1 cellular context compared by ENCODE assay signal in the genomic region with DNA sequence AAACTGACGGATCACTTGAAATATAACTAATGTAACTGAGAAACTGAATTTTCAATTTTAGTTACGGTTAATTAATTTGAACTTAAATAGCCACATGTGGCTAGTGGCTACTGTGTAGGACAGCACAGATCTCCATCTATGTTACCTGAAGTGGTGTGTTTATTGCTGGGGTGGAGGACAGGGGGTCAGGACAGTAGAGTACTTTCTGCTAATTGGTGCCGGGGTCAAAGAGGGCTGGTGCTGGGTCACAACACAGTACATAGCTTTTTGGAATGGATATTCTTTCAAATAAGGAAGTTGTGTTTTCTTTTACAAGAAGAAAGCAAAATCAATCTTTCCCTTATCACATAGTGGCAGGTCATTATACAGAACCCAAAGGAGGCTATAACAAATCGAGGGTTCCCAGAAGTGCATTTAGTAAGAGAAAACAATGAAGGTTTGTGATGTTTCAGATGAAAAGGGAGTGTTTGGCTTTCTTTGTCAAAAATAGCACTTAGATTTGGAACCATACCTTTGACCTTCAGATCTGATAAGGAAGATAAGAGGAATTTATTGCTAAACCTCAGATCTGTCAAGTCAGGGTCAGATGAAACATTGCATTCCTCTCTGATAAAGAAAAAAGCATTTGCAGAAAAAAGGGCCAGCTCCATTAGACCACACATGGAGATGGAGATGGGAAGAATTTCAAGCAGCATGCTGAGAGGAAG.
TF ChIP-seq lines count a peak whose summit lies in the region.

No MANE protein-coding gene starts in this region.

TF ChIP-seq in HepG2, 621 proteins besides CTCF, POLR2A, EP300 and RAD21 (continued from another document and continues in another):
- TF ChIP-seq MTA1 (CRISPR knock-in tag; IDR thresholded peaks at IDR 0.05; ENCODE audit: borderline replicate concordance): no peak
- no peak for TF ChIP-seq TBX2 (CRISPR knock-in tag; IDR thresholded peaks at IDR 0.05; ENCODE audit: borderline replicate concordance)
- no peak for TF ChIP-seq ZNF747 (CRISPR knock-in tag; IDR thresholded peaks at IDR 0.05; ENCODE audit: borderline replicate concordance)
- TF ChIP-seq, protein P1, sequence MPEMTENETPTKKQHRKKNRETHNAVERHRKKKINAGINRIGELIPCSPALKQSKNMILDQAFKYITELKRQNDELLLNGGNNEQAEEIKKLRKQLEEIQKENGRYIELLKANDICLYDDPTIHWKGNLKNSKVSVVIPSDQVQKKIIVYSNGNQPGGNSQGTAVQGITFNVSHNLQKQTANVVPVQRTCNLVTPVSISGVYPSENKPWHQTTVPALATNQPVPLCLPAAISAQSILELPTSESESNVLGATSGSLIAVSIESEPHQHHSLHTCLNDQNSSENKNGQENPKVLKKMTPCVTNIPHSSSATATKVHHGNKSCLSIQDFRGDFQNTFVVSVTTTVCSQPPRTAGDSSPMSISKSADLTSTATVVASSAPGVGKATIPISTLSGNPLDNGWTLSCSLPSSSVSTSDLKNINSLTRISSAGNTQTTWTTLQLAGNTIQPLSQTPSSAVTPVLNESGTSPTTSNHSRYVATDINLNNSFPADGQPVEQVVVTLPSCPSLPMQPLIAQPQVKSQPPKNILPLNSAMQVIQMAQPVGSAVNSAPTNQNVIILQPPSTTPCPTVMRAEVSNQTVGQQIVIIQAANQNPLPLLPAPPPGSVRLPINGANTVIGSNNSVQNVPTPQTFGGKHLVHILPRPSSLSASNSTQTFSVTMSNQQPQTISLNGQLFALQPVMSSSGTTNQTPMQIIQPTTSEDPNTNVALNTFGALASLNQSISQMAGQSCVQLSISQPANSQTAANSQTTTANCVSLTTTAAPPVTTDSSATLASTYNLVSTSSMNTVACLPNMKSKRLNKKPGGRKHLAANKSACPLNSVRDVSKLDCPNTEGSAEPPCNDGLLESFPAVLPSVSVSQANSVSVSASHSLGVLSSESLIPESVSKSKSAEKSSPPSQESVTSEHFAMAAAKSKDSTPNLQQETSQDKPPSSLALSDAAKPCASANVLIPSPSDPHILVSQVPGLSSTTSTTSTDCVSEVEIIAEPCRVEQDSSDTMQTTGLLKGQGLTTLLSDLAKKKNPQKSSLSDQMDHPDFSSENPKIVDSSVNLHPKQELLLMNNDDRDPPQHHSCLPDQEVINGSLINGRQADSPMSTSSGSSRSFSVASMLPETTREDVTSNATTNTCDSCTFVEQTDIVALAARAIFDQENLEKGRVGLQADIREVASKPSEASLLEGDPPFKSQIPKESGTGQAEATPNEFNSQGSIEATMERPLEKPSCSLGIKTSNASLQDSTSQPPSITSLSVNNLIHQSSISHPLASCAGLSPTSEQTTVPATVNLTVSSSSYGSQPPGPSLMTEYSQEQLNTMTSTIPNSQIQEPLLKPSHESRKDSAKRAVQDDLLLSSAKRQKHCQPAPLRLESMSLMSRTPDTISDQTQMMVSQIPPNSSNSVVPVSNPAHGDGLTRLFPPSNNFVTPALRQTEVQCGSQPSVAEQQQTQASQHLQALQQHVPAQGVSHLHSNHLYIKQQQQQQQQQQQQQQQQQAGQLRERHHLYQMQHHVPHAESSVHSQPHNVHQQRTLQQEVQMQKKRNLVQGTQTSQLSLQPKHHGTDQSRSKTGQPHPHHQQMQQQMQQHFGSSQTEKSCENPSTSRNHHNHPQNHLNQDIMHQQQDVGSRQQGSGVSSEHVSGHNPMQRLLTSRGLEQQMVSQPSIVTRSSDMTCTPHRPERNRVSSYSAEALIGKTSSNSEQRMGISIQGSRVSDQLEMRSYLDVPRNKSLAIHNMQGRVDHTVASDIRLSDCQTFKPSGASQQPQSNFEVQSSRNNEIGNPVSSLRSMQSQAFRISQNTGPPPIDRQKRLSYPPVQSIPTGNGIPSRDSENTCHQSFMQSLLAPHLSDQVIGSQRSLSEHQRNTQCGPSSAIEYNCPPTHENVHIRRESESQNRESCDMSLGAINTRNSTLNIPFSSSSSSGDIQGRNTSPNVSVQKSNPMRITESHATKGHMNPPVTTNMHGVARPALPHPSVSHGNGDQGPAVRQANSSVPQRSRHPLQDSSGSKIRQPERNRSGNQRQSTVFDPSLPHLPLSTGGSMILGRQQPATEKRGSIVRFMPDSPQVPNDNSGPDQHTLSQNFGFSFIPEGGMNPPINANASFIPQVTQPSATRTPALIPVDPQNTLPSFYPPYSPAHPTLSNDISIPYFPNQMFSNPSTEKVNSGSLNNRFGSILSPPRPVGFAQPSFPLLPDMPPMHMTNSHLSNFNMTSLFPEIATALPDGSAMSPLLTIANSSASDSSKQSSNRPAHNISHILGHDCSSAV (CRISPR knock-in tag; IDR thresholded peaks at IDR 0.05; ENCODE audit: borderline replicate concordance): no peak
- TF ChIP-seq RBAK (CRISPR knock-in tag; IDR thresholded peaks at IDR 0.05): no peak
- TF ChIP-seq, protein P2, sequence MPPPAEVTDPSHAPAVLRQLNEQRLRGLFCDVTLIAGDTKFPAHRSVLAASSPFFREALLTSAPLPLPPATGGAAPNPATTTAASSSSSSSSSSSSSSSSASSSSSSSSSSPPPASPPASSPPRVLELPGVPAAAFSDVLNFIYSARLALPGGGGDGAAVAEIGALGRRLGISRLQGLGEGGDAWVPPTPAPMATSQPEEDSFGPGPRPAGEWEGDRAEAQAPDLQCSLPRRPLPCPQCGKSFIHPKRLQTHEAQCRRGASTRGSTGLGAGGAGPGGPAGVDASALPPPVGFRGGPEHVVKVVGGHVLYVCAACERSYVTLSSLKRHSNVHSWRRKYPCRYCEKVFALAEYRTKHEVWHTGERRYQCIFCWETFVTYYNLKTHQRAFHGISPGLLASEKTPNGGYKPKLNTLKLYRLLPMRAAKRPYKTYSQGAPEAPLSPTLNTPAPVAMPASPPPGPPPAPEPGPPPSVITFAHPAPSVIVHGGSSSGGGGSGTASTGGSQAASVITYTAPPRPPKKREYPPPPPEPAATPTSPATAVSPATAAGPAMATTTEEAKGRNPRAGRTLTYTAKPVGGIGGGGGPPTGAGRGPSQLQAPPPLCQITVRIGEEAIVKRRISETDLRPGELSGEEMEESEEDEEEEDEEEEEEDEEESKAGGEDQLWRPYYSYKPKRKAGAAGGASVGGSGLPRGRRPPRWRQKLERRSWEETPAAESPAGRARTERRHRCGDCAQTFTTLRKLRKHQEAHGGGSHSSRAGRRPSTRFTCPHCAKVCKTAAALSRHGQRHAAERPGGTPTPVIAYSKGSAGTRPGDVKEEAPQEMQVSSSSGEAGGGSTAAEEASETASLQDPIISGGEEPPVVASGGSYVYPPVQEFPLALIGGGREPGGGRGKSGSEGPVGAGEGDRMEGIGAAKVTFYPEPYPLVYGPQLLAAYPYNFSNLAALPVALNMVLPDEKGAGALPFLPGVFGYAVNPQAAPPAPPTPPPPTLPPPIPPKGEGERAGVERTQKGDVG (CRISPR knock-in tag; IDR thresholded peaks at IDR 0.05; ENCODE audit: borderline replicate concordance): no peak
- TF ChIP-seq MXD4 (CRISPR knock-in tag; IDR thresholded peaks at IDR 0.05): no peak
- no peak for TF ChIP-seq IKZF4 (CRISPR knock-in tag; IDR thresholded peaks at IDR 0.05; ENCODE audit: borderline replicate concordance, low read depth, not compliant biosample characterization)
- no peak for TF ChIP-seq TBP (CRISPR knock-in tag; IDR thresholded peaks at IDR 0.05)
- TF ChIP-seq HOXD1 (CRISPR knock-in tag; IDR thresholded peaks at IDR 0.05): peak; percentile 88
- TF ChIP-seq JUNB (CRISPR knock-in tag; IDR thresholded peaks at IDR 0.05; ENCODE audit: borderline replicate concordance): no peak
- peak; percentile 90 for TF ChIP-seq GATA4 (IDR thresholded peaks at IDR 0.05; ENCODE audit: borderline replicate concordance, low read depth)
- TF ChIP-seq SP2 (CRISPR knock-in tag; IDR thresholded peaks at IDR 0.05): no peak
- TF ChIP-seq SRY (CRISPR knock-in tag; IDR thresholded peaks at IDR 0.05): no peak
- TF ChIP-seq, protein P3, sequence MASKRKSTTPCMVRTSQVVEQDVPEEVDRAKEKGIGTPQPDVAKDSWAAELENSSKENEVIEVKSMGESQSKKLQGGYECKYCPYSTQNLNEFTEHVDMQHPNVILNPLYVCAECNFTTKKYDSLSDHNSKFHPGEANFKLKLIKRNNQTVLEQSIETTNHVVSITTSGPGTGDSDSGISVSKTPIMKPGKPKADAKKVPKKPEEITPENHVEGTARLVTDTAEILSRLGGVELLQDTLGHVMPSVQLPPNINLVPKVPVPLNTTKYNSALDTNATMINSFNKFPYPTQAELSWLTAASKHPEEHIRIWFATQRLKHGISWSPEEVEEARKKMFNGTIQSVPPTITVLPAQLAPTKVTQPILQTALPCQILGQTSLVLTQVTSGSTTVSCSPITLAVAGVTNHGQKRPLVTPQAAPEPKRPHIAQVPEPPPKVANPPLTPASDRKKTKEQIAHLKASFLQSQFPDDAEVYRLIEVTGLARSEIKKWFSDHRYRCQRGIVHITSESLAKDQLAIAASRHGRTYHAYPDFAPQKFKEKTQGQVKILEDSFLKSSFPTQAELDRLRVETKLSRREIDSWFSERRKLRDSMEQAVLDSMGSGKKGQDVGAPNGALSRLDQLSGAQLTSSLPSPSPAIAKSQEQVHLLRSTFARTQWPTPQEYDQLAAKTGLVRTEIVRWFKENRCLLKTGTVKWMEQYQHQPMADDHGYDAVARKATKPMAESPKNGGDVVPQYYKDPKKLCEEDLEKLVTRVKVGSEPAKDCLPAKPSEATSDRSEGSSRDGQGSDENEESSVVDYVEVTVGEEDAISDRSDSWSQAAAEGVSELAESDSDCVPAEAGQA (IDR thresholded peaks at IDR 0.05; ENCODE audit: low read depth): no peak
- TF ChIP-seq, protein P3 (CRISPR knock-in tag; IDR thresholded peaks at IDR 0.05; ENCODE audit: borderline replicate concordance): no peak
- TF ChIP-seq, protein P4, sequence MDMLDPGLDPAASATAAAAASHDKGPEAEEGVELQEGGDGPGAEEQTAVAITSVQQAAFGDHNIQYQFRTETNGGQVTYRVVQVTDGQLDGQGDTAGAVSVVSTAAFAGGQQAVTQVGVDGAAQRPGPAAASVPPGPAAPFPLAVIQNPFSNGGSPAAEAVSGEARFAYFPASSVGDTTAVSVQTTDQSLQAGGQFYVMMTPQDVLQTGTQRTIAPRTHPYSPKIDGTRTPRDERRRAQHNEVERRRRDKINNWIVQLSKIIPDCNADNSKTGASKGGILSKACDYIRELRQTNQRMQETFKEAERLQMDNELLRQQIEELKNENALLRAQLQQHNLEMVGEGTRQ (IDR thresholded peaks at IDR 0.05; ENCODE audit: low read depth, low read length): no peak
- TF ChIP-seq, protein P4 (CRISPR knock-in tag; IDR thresholded peaks at IDR 0.05; ENCODE audit: borderline replicate concordance): no peak
- no peak for TF ChIP-seq SYNCRIP (IDR thresholded peaks at IDR 0.05; ENCODE audit: insufficient read depth, low read depth, low read length)
- TF ChIP-seq, protein P5, sequence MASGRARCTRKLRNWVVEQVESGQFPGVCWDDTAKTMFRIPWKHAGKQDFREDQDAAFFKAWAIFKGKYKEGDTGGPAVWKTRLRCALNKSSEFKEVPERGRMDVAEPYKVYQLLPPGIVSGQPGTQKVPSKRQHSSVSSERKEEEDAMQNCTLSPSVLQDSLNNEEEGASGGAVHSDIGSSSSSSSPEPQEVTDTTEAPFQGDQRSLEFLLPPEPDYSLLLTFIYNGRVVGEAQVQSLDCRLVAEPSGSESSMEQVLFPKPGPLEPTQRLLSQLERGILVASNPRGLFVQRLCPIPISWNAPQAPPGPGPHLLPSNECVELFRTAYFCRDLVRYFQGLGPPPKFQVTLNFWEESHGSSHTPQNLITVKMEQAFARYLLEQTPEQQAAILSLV (CRISPR knock-in tag; IDR thresholded peaks at IDR 0.05; ENCODE audit: borderline replicate concordance): no peak
- TF ChIP-seq RBM39 (IDR thresholded peaks at IDR 0.05; ENCODE audit: low read depth, low read length, poor library complexity, severe bottlenecking): no peak
- TF ChIP-seq RFX1 (IDR thresholded peaks at IDR 0.05): no peak
- TF ChIP-seq, protein P6, sequence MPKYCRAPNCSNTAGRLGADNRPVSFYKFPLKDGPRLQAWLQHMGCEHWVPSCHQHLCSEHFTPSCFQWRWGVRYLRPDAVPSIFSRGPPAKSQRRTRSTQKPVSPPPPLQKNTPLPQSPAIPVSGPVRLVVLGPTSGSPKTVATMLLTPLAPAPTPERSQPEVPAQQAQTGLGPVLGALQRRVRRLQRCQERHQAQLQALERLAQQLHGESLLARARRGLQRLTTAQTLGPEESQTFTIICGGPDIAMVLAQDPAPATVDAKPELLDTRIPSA (CRISPR knock-in tag; IDR thresholded peaks at IDR 0.05; ENCODE audit: borderline replicate concordance): no peak
